Comparison of ENCODE assay signal across 2 cellular contexts in genomic region chr13:45683701-45684100, GRCh38.
TF ChIP-seq lines count a peak whose summit lies in the region.

No MANE protein-coding gene starts in this region.

TF ChIP-seq in SK-N-SH, 30 proteins besides CTCF, POLR2A, EP300 and RAD21 (continued from another document):
- TF ChIP-seq, protein P1, sequence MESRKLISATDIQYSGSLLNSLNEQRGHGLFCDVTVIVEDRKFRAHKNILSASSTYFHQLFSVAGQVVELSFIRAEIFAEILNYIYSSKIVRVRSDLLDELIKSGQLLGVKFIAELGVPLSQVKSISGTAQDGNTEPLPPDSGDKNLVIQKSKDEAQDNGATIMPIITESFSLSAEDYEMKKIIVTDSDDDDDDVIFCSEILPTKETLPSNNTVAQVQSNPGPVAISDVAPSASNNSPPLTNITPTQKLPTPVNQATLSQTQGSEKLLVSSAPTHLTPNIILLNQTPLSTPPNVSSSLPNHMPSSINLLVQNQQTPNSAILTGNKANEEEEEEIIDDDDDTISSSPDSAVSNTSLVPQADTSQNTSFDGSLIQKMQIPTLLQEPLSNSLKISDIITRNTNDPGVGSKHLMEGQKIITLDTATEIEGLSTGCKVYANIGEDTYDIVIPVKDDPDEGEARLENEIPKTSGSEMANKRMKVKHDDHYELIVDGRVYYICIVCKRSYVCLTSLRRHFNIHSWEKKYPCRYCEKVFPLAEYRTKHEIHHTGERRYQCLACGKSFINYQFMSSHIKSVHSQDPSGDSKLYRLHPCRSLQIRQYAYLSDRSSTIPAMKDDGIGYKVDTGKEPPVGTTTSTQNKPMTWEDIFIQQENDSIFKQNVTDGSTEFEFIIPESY (IDR thresholded peaks at IDR 0.05; ENCODE audit: borderline replicate concordance, low read depth): no peak
- no peak for TF ChIP-seq FOXJ3 (CRISPR knock-in tag; IDR thresholded peaks at IDR 0.05)
- no peak for TF ChIP-seq GABPA (IDR thresholded peaks at IDR 0.05; ENCODE audit: low read depth)
- TF ChIP-seq FOSL2 (IDR thresholded peaks at IDR 0.05; ENCODE audit: borderline replicate concordance, low read depth): no peak
- TF ChIP-seq, protein P2, sequence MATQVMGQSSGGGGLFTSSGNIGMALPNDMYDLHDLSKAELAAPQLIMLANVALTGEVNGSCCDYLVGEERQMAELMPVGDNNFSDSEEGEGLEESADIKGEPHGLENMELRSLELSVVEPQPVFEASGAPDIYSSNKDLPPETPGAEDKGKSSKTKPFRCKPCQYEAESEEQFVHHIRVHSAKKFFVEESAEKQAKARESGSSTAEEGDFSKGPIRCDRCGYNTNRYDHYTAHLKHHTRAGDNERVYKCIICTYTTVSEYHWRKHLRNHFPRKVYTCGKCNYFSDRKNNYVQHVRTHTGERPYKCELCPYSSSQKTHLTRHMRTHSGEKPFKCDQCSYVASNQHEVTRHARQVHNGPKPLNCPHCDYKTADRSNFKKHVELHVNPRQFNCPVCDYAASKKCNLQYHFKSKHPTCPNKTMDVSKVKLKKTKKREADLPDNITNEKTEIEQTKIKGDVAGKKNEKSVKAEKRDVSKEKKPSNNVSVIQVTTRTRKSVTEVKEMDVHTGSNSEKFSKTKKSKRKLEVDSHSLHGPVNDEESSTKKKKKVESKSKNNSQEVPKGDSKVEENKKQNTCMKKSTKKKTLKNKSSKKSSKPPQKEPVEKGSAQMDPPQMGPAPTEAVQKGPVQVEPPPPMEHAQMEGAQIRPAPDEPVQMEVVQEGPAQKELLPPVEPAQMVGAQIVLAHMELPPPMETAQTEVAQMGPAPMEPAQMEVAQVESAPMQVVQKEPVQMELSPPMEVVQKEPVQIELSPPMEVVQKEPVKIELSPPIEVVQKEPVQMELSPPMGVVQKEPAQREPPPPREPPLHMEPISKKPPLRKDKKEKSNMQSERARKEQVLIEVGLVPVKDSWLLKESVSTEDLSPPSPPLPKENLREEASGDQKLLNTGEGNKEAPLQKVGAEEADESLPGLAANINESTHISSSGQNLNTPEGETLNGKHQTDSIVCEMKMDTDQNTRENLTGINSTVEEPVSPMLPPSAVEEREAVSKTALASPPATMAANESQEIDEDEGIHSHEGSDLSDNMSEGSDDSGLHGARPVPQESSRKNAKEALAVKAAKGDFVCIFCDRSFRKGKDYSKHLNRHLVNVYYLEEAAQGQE (IDR thresholded peaks at IDR 0.05; ENCODE audit: low read depth, low read length): no peak
- TF ChIP-seq MAX (IDR thresholded peaks at IDR 0.05; ENCODE audit: low read depth): no peak
- TF ChIP-seq EZH2phosphoT487 (IDR thresholded peaks at IDR 0.05; ENCODE audit: borderline replicate concordance, low read depth): no peak
- TF ChIP-seq, protein P3, sequence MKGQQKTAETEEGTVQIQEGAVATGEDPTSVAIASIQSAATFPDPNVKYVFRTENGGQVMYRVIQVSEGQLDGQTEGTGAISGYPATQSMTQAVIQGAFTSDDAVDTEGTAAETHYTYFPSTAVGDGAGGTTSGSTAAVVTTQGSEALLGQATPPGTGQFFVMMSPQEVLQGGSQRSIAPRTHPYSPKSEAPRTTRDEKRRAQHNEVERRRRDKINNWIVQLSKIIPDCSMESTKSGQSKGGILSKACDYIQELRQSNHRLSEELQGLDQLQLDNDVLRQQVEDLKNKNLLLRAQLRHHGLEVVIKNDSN (IDR thresholded peaks at IDR 0.05; ENCODE audit: borderline replicate concordance, low read depth): no peak
- TF ChIP-seq JUND (IDR thresholded peaks at IDR 0.05): no peak
- no peak for TF ChIP-seq TCF12 (IDR thresholded peaks at IDR 0.05)

TF ChIP-seq in SK-N-SH treated with all-trans-retinoic acid at 6 μM for 48 hours, 23 proteins besides CTCF, POLR2A, EP300 and RAD21 (continued from another document):
- TF ChIP-seq TSHZ2 (CRISPR knock-in tag; IDR thresholded peaks at IDR 0.05) (no peak), ZNF8 (CRISPR knock-in tag; IDR thresholded peaks at IDR 0.05) (no peak), TCF4 (CRISPR knock-in tag; IDR thresholded peaks at IDR 0.05; ENCODE audit: borderline replicate concordance) (no peak), PATZ1 (CRISPR knock-in tag; IDR thresholded peaks at IDR 0.05; ENCODE audit: borderline replicate concordance) (no peak), ISL1 (CRISPR knock-in tag; IDR thresholded peaks at IDR 0.05) (no peak), ESRRG (CRISPR knock-in tag; IDR thresholded peaks at IDR 0.05) (no peak), ZNF70 (CRISPR knock-in tag; IDR thresholded peaks at IDR 0.05) (no peak), TOX (CRISPR knock-in tag; IDR thresholded peaks at IDR 0.05; ENCODE audit: borderline replicate concordance) (no peak), GLIS3 (CRISPR knock-in tag; IDR thresholded peaks at IDR 0.05) (no peak)
- TF ChIP-seq, protein P4, sequence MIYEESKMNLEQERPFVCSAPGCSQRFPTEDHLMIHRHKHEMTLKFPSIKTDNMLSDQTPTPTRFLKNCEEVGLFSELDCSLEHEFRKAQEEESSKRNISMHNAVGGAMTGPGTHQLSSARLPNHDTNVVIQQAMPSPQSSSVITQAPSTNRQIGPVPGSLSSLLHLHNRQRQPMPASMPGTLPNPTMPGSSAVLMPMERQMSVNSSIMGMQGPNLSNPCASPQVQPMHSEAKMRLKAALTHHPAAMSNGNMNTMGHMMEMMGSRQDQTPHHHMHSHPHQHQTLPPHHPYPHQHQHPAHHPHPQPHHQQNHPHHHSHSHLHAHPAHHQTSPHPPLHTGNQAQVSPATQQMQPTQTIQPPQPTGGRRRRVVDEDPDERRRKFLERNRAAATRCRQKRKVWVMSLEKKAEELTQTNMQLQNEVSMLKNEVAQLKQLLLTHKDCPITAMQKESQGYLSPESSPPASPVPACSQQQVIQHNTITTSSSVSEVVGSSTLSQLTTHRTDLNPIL (CRISPR knock-in tag; IDR thresholded peaks at IDR 0.05; ENCODE audit: low read depth): no peak
